8 cellular contexts compared by ENCODE assay signal in the genomic region with DNA sequence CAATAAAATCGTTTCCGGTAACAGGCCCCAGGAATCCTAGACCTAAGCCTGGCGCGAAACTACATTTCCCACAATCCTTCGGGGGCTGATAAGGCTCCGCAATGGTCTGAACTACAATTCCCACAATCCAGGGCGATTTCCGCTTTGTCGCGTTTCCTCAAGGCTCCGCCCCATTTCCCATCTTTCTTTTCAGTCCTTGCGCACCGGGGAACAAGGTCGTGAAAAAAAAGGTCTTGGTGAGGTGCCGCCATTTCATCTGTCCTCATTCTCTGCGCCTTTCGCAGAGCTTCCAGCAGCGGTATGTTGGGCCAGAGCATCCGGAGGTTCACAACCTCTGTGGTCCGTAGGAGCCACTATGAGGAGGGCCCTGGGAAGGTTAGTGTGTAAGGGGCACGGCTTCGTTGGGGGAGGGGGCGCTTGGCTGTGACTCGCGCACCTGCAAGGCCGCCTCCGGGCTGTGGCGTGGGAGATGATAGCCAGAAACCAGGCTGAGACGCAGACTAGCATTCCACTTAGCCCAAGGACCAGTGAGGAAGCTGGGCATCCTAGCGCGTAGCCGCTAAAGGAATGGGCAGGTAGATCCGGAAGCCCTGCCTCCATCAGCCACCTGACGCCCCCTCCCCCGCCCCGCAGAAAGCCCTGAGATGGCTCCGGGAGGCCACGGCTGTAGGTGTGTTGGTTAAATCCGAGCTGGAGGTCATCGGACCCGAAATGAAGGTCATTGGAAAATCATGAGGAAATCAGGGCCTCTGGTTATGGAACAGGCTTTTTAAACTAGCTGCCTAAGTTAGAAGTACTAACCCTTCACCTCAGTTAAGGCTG.
DNase-seq lines count a peak whose midpoint lies in the region; ATAC-seq lines count a peak whose summit lies in the region.

Gene COX7C, plus strand, starts transcription at position 186 of the 822 bp plus-strand sequence. Its CDS starts 115 bp downstream, at position 301.

- ATAC-seq in GM19372 (IDR thresholded peaks at IDR 0.05; ENCODE audit: low read depth, unreplicated experiment) (peak; percentile 97), HG03558 (IDR thresholded peaks at IDR 0.05; ENCODE audit: extremely low read depth, unreplicated experiment) (peak; percentile 100)

- peak; percentile 30 to 94 (median 84) for DNase-seq in C1 segment of cervical spinal cord (lab: John Stamatoyannopoulos, UW)
- peak; percentile 94 for DNase-seq in NCI-H748 treated with DMSO at 0.1 percent for 48 hours (lab: John Stamatoyannopoulos, UW)
- peak; percentile 75 to 95 for DNase-seq in activated CD4-positive, alpha-beta T cell treated with anti-CD3 and anti-CD28 coated beads, Interleukin-2, amount 50 U/mL, for 24 hours (ENCODE audit: low read depth in 1 of 2, low spot score in 1 of 2)
- DNase-seq in dedifferentiated amniotic fluid mesenchymal stem cell (ENCODE audit: extremely low spot score), result peak; percentile 97
- DNase-seq in left kidney (ENCODE audit: low read depth, low spot score), result peak; percentile 99
- peak; percentile 85 to 92 for DNase-seq in stimulated activated CD4-positive, alpha-beta T cell treated with anti-CD3 and anti-CD28 coated beads, Interleukin-2, amount 100 ng/mL, for 24 hours

Comparison
In these comparisons a context has a peak if more than half of its experiments do, and no peak if none do; other contexts are left out.
1. Peak in every context shown above with its lines: DNase-seq and ATAC-seq.